In genomic region chr3:193938613-193939012, GRCh38 we compare ENCODE assay signal across 19 cellular contexts.
DNase-seq lines count a peak whose midpoint lies in the region; FAIRE-seq and TF ChIP-seq lines count a peak whose summit lies in the region.
"Had no signal": no experiment of that assay in that cellular context is flagged by ENCODE, and none has a peak within 500 bp of the region (broad histone marks: within the 10 kb centered on the region; RNA-seq: fewer than 3 reads in every experiment).

No MANE protein-coding gene starts in this region.

- H3K9me3 ChIP-seq in neuronal stem cell (replicated peaks in 1 of 2; ENCODE audit: control insufficient read depth in 2 of 2, insufficient read depth in 1 of 2, low read depth in 1 of 2, low read length in 2 of 2) (no peaks in the 10 kb centered on the region), hepatocyte (ENCODE audit: low read depth) (no peaks in the 10 kb centered on the region)
- H3K9me3 ChIP-seq: esophagus muscularis mucosa had no signal

- no peak overlapping the region for H2BK15ac ChIP-seq in neuronal stem cell (ENCODE audit: low read length)

- H3K27me3 ChIP-seq in H7 (ENCODE audit: control insufficient read depth, insufficient read depth, low read length) (no peaks in the 10 kb centered on the region), neuronal stem cell (ENCODE audit: control insufficient read depth in 3 of 3, insufficient read depth in 3 of 3, low read depth in 1 of 3, low read length in 3 of 3) (no peaks in the 10 kb centered on the region), hepatocyte (no peaks in the 10 kb centered on the region)
- H3K27me3 ChIP-seq: dorsolateral prefrontal cortex, esophagus muscularis mucosa had no signal

- H3K14ac ChIP-seq in neuronal stem cell (ENCODE audit: low read length), result no peak overlapping the region

- no peak overlapping the region for H2BK12ac ChIP-seq in neuronal stem cell (ENCODE audit: low read length)

- no peak for FAIRE-seq in GM12892 (lab: Jason Lieb, UNC)

- no peaks in the 10 kb centered on the region for H3K79me1 ChIP-seq in neuronal stem cell (ENCODE audit: low read depth, low read length)

- no peak for TF ChIP-seq POLR2A in GM12892 (IDR thresholded peaks at IDR 0.05; ENCODE audit: low read depth, low read length)

- no peak overlapping the region for H3K4ac ChIP-seq in neuronal stem cell (ENCODE audit: low read length)

- H3K9me2 ChIP-seq in hepatocyte (replicated peaks; ENCODE audit: insufficient read depth), result no peaks in the 10 kb centered on the region

- no peaks in the 10 kb centered on the region for H4K20me1 ChIP-seq in hepatocyte (ENCODE audit: insufficient read depth, poor library complexity, severe bottlenecking)

- H3K18ac ChIP-seq in neuronal stem cell (ENCODE audit: low read length), result no peak overlapping the region

- peak overlapping the region; percentile 65 for H2AFZ ChIP-seq in neuronal stem cell (ENCODE audit: low read length)
- H2AFZ ChIP-seq in hepatocyte, result no peak overlapping the region

- no peak overlapping the region for H3K27ac ChIP-seq in neuronal stem cell (replicated peaks; ENCODE audit: low read length)
- no peak overlapping the region for H3K27ac ChIP-seq in hepatocyte
- H3K27ac ChIP-seq: dorsolateral prefrontal cortex, esophagus muscularis mucosa had no signal

- H3K79me2 ChIP-seq in hepatocyte, result no peaks in the 10 kb centered on the region

- no peak overlapping the region for H2AK5ac ChIP-seq in neuronal stem cell (ENCODE audit: low read depth, low read length)

- no peak overlapping the region for H2BK120ac ChIP-seq in neuronal stem cell (ENCODE audit: low read depth, low read length)

- peaks cover 22 to 26% of the 10 kb centered on the region in 2 donors for H3K4me1 ChIP-seq in neuronal stem cell (ENCODE audit: control insufficient read depth in 2 of 2, insufficient read depth in 1 of 2, low read depth in 1 of 2, low read length in 2 of 2)
- peaks cover 4% of the 10 kb centered on the region for H3K4me1 ChIP-seq in hepatocyte (ENCODE audit: insufficient read depth)
- H3K4me1 ChIP-seq: esophagus muscularis mucosa had no signal

- peak; percentile 51 for DNase-seq in H7
- peak; percentile 90 for DNase-seq in NCI-H2029 (lab: John Stamatoyannopoulos, UW)
- DNase-seq in NCI-H774 (lab: John Stamatoyannopoulos, UW), result peak; percentile 98
- peak; percentile 74 for DNase-seq in neuronal stem cell (ENCODE audit: low spot score)
- no peak for DNase-seq in GM12892 (ENCODE audit: insufficient read length)
- no peak for DNase-seq in foreskin melanocyte
- no peak for DNase-seq in hepatocyte (ENCODE audit: low spot score)
- no peak for DNase-seq in dermis blood vessel endothelial cell
- DNase-seq: activated CD4-positive, alpha-beta T cell treated with anti-CD3 and anti-CD28 coated beads, Interleukin-2, amount 10 ng/mL, durations not matched to agents 7 days and 5 days; activated CD8-positive, alpha-beta memory T cell treated with anti-CD3 and anti-CD28 coated beads, Interleukin-2, amount 50 U/mL, for 48 hours; activated effector memory CD4-positive, alpha-beta T cell treated with anti-CD3 and anti-CD28 coated beads, Interleukin-2, amount 50 U/mL, for 16 hours; dorsolateral prefrontal cortex; GDM1; midbrain; NCI-H446 treated with DMSO at 0.1 percent for 48 hours; stimulated activated CD4-positive, alpha-beta T cell treated with anti-CD3 and anti-CD28 coated beads, Interleukin-4, amount 100 ng/mL, for 1 hour; stimulated activated naive CD8-positive, alpha-beta T cell treated with anti-CD3 and anti-CD28 coated beads, Interleukin-15, amount 100 ng/mL, for 72 hours had no signal

- no peak overlapping the region for H3K9ac ChIP-seq in neuronal stem cell (ENCODE audit: low read depth, low read length, poor library complexity)

- H3K23ac ChIP-seq in neuronal stem cell (ENCODE audit: low read depth, low read length, poor library complexity), result no peak overlapping the region

- H4K91ac ChIP-seq in neuronal stem cell (ENCODE audit: low read depth, low read length, poor library complexity), result no peak overlapping the region

- no CpG with 5 or more reads among the region's 6 CpGs for WGBS in neuronal stem cell (ENCODE audit: extremely low coverage in 2 of 2, insufficient read length in 2 of 2, insufficient replicate concordance in 1 of 2), 2 donors
- 50% methylated on average over 6 of the region's 6 CpGs for WGBS in hepatocyte (ENCODE audit: low lambda C conversion rate, missing lambda C conversion rate)

- H3K36me3 ChIP-seq in H7 (replicated peaks; ENCODE audit: control insufficient read depth, insufficient read depth, low read length) (no peaks in the 10 kb centered on the region), neuronal stem cell (replicated peaks in 1 of 2; ENCODE audit: control insufficient read depth in 2 of 2, insufficient read depth in 2 of 2, low read length in 2 of 2) (no peaks in the 10 kb centered on the region), hepatocyte (replicated peaks; ENCODE audit: insufficient read depth, low read depth) (no peaks in the 10 kb centered on the region)
- H3K36me3 ChIP-seq: esophagus muscularis mucosa had no signal

- no peak for TF ChIP-seq CTCF in hepatocyte (IDR thresholded peaks at IDR 0.05; ENCODE audit: poor library complexity)

- H3K4me2 ChIP-seq in neuronal stem cell (ENCODE audit: insufficient read depth, low read length, poor library complexity, severe bottlenecking) (no peak overlapping the region), hepatocyte (no peak overlapping the region)
- H3K4me2 ChIP-seq: smooth muscle cell had no signal

- H2BK5ac ChIP-seq in neuronal stem cell (ENCODE audit: low read length), result no peak overlapping the region

- H4K8ac ChIP-seq in neuronal stem cell (ENCODE audit: low read depth, low read length), result no peak overlapping the region

- H3K4me3 ChIP-seq in H7 (ENCODE audit: insufficient read depth, low read depth, low read length) (no peak overlapping the region), neuronal stem cell (ENCODE audit: low read length in 2 of 2) (no peak overlapping the region), hepatocyte (no peak overlapping the region)
- H3K4me3 ChIP-seq: dorsolateral prefrontal cortex, esophagus muscularis mucosa, smooth muscle cell had no signal

Comparison
In these comparisons a context has a peak if more than half of its experiments do, and no peak if none do; other contexts are left out.
1. DNase-seq: peak in H7 (single experiment), NCI-H2029 (single experiment), NCI-H774 (single experiment) and neuronal stem cell (single experiment); none in GM12892 (single experiment), foreskin melanocyte (single experiment), hepatocyte (single experiment) and dermis blood vessel endothelial cell (single experiment).